In the genomic region with DNA sequence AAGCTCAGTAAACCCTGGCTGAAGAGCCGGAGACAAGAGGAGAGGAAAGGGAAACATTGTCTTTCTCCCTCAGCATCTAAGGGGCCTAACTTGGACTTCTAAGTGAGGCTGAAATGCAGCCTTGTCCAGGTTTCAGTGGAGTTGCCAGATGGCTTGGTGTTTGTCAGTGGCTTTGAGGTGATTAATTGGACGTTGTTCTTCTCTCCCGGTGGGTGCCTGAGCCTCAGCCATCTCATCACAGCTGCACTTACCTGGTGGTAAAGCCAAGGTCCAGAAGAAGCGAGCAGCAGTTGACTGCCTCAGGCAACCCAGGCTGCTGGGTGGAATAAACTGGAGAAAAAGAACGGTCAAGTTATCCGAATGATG, we compare ENCODE assay signal across 22 cellular contexts.
"Had no signal": no experiment of that assay in that cellular context is flagged by ENCODE, and none has a peak within 500 bp of the region (broad histone marks: within the 10 kb centered on the region; RNA-seq: fewer than 3 reads in every experiment).

No MANE protein-coding gene starts in this region.

- H3K9me3 ChIP-seq: vagina had no signal

- H3K27ac Mint-ChIP-seq: activated CD8-positive, alpha-beta T cell treated with anti-CD3 and anti-CD28 coated beads for 36 hours; activated naive CD8-positive, alpha-beta T cell; progenitor cell of endocrine pancreas; WTC11 had no signal

- H3K36me3 Mint-ChIP-seq: activated naive CD8-positive, alpha-beta T cell had no signal

- DNase-seq: activated CD4-positive, alpha-beta T cell treated with anti-CD3 and anti-CD28 coated beads for 48 hours; activated CD8-positive, alpha-beta T cell treated with anti-CD3 and anti-CD28 coated beads for 36 hours; activated gamma-delta T cell; activated T-cell treated with anti-CD3 and anti-CD28 coated beads, Interleukin-2, amount 50 U/mL, for 48 hours; caudate nucleus; effector memory CD4-positive, alpha-beta T cell; heart left ventricle; occipital lobe; stimulated activated CD4-positive, alpha-beta T cell treated with anti-CD3 and anti-CD28 coated beads, Interleukin-15, amount 100 ng/mL, for 24 hours; stimulated activated CD4-positive, alpha-beta T cell treated with anti-CD3 and anti-CD28 coated beads, Interleukin-4, amount 100 ng/mL, for 1 hour; stimulated activated naive CD4-positive, alpha-beta T cell treated with Interleukin-2 at 50 U/mL for 16 hours; substantia nigra had no signal

- H3K4me3 Mint-ChIP-seq: activated CD8-positive, alpha-beta T cell treated with anti-CD3 and anti-CD28 coated beads for 36 hours; activated naive CD8-positive, alpha-beta T cell; nephron; WTC11 had no signal

- ATAC-seq: activated CD8-positive, alpha-beta T cell treated with anti-CD3 and anti-CD28 coated beads for 36 hours; body of pancreas; heart left ventricle; WTC11 had no signal

- H3K27me3 ChIP-seq: body of pancreas, right atrium auricular region, tibial nerve, vagina had no signal

- H3K9me3 Mint-ChIP-seq: activated CD8-positive, alpha-beta T cell treated with anti-CD3 and anti-CD28 coated beads for 36 hours had no signal

- FAIRE-seq: frontal cortex had no signal

- H3K4me3 ChIP-seq: body of pancreas, heart left ventricle, right atrium auricular region, skin epidermis, tibial nerve, vagina had no signal

- H3K27ac ChIP-seq: body of pancreas, heart left ventricle, right atrium auricular region, skin epidermis, tibial nerve, vagina had no signal

- H3K36me3 ChIP-seq: heart left ventricle, right atrium auricular region, tibial nerve, vagina had no signal

- H3K4me1 ChIP-seq: body of pancreas, heart left ventricle, right atrium auricular region, tibial nerve, vagina had no signal
